In the genomic region with DNA sequence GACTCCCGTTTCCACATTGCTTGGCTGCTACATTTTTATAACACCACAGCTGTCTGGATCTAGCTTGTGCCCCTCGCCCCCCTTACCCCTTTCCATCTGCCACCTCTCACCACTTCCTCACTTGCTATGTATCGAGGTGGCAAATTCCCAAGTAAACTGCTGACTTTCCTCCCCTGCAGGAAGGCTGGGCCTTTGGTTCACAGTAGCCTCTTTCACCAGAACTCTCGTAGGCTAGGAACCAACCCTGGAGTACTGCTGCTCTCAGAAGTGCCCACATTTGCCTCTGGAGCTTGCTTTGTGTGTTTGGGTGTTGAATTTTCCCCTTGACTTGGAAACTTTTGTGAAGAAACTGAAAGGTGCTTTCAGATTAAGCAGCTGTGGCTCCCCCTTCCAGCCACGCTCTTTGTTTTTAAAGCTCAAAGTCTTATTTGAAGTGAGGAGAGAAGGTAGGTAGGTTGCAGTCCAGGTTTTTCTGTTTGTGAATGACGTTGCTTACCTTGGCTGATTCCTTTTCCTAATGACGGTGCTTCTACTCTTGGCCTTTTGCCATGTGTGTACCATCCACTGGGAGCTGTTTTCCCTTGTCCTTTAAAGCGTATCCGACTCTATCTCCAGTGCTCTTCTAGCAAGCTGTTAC, we compare ENCODE assay signal across 8 cellular contexts.
DNase-seq lines count a peak whose midpoint lies in the region; ATAC-seq and TF ChIP-seq lines count a peak whose summit lies in the region.

No MANE protein-coding gene starts in this region.

- TF ChIP-seq EP300 in esophagus muscularis mucosa (IDR thresholded peaks at IDR 0.05), result no peak

- intact Hi-C loops in esophagus muscularis mucosa (cut with DNase I), result no loop called here

- peak overlapping the region; percentile 63 for H3K4me3 Mint-ChIP-seq in T-helper 1 cell treated with Interleukin-12 subunit alpha and Interleukin-12 subunit beta and Interleukin-4 antibody, amounts not matched to agents 30 μg/mL and 1 μg/mL, for 36 hours

- no peaks in the 10 kb centered on the region for H3K36me3 ChIP-seq in esophagus muscularis mucosa
- H3K36me3 ChIP-seq in HAP-1 (replicated peaks), result no peaks in the 10 kb centered on the region

- H3K4me3 ChIP-seq in esophagus muscularis mucosa (peak overlapping the region in 1 of 4 donors; percentile 7), retinal pigment epithelial cell (ENCODE audit: low read length) (no peak overlapping the region), HAP-1 (no peak overlapping the region)

- peaks cover 59% of the 10 kb centered on the region for H3K4me1 Mint-ChIP-seq in T-helper 1 cell treated with Interleukin-12 subunit alpha and Interleukin-12 subunit beta and Interleukin-4 antibody, amounts not matched to agents 30 μg/mL and 1 μg/mL, for 36 hours (ENCODE audit: low read depth)

- WGBS in esophagus muscularis mucosa, result 62% methylated on average over 8 of the region's 9 CpGs

- H3K27ac ChIP-seq in esophagus muscularis mucosa (replicated peaks in 1 of 4), result peak overlapping the region in 2 of 4 donors; percentile 44 to 51

- in situ Hi-C loops in HAP-1 (cut with MboI; ENCODE audit: low sequenced_read_pairs), result no loop called here

- H3K36me3 Mint-ChIP-seq in T-helper 1 cell treated with Interleukin-12 subunit alpha and Interleukin-12 subunit beta and Interleukin-4 antibody, amounts not matched to agents 30 μg/mL and 1 μg/mL, for 36 hours (ENCODE audit: low read depth), result peaks cover 13% of the 10 kb centered on the region

- peak overlapping the region; percentile 84 for H3K27ac Mint-ChIP-seq in T-helper 1 cell treated with Interleukin-12 subunit alpha and Interleukin-12 subunit beta and Interleukin-4 antibody, amounts not matched to agents 30 μg/mL and 1 μg/mL, for 36 hours

- DNase-seq in T-helper 1 cell (no peak), SHP77 (lab: John Stamatoyannopoulos, UW) (peak; percentile 56 to 71), esophagus muscularis mucosa (ENCODE audit: extremely low spot score) (peak; percentile 80), retinal pigment epithelial cell (ENCODE audit: low read depth) (peak; percentile 22), HAP-1 (ENCODE audit: low spot score in 2 of 2) (no peak)

- H3K27me3 Mint-ChIP-seq in T-helper 1 cell treated with Interleukin-12 subunit alpha and Interleukin-12 subunit beta and Interleukin-4 antibody, amounts not matched to agents 30 μg/mL and 1 μg/mL, for 36 hours (ENCODE audit: low read depth), result no peaks in the 10 kb centered on the region

- ATAC-seq in HG03175 (IDR thresholded peaks at IDR 0.05; ENCODE audit: unreplicated experiment), result no peak
- ATAC-seq in HG03565 (IDR thresholded peaks at IDR 0.05; ENCODE audit: unreplicated experiment), result no peak

- H3K9me3 Mint-ChIP-seq in T-helper 1 cell treated with Interleukin-12 subunit alpha and Interleukin-12 subunit beta and Interleukin-4 antibody, amounts not matched to agents 30 μg/mL and 1 μg/mL, for 36 hours, result peaks cover 19% of the 10 kb centered on the region

- TF ChIP-seq POLR2A in esophagus muscularis mucosa (IDR thresholded peaks at IDR 0.05; ENCODE audit: low read depth), result no peak

- TF ChIP-seq CTCF in esophagus muscularis mucosa (IDR thresholded peaks at IDR 0.05) (no peak), retinal pigment epithelial cell (conservative IDR thresholded peaks at IDR 0.05; ENCODE audit: low read depth, low read length) (no peak)

- H3K27me3 ChIP-seq in esophagus muscularis mucosa (no peaks in the 10 kb centered on the region), HAP-1 (ENCODE audit: low read depth) (no peaks in the 10 kb centered on the region)

- peaks cover 0 to 26% (median 11%) of the 10 kb centered on the region in 4 donors for H3K4me1 ChIP-seq in esophagus muscularis mucosa
- peaks cover 6% of the 10 kb centered on the region; the same call in 1 of the 2 replicates for H3K4me1 ChIP-seq in HAP-1

- H3K9me3 ChIP-seq in esophagus muscularis mucosa, result no peaks in the 10 kb centered on the region
- H3K9me3 ChIP-seq in HAP-1, result no peaks in the 10 kb centered on the region; the same call in 1 of the 2 replicates

Comparison
In these comparisons a context has a peak if more than half of its experiments do, and no peak if none do; other contexts are left out.
1. DNase-seq: peak in SHP77 (2 of 2), esophagus muscularis mucosa (single experiment) and retinal pigment epithelial cell (single experiment); none in T-helper 1 cell (0 of 5) and HAP-1 (0 of 2).